30 cellular contexts compared by ENCODE assay signal in the genomic region with DNA sequence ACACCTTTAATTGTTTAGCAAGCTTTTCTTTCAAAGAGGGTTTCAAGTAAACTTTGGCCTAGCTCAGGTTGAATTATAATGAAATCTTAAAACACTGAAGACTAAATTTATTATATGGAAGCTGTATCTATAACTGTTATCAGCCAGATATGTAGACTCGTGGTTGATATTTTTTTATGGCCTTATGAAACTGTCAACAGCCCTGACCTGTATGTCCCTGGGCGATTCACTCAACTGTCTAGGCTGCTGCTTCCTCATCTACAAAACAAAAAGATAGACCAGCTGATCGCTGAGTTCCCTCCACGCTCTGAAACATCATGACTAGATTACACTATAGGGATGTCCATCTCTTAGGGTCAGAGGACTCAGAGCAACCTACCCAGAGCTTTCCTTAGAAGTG.
"Had no signal": no experiment of that assay in that cellular context is flagged by ENCODE, and none has a peak within 500 bp of the region (broad histone marks: within the 10 kb centered on the region; RNA-seq: fewer than 3 reads in every experiment).

No MANE protein-coding gene starts in this region.

- H3K9me3 Mint-ChIP-seq: activated B cell treated with CpG ODN at 0.5 μM for 24 hours; activated CD8-positive, alpha-beta T cell treated with anti-CD3 and anti-CD28 coated beads for 36 hours; activated T-cell treated with anti-CD3 and anti-CD28 coated beads, Interleukin-2, amount 50 U/mL, for 4 hours; activated T-helper 17 cell treated with anti-CD3 and anti-CD28 coated beads, Interleukin-2, amount 50 U/mL, for 72 hours; T-helper 2 cell treated with Interferon-gamma antibody and Interleukin-4, amounts not matched to agents 5 μg/mL and 100 μg/mL, for 36 hours had no signal

- H3K27me3 Mint-ChIP-seq: activated B cell treated with CpG ODN at 0.5 μM for 24 hours; activated CD8-positive, alpha-beta T cell treated with anti-CD3 and anti-CD28 coated beads for 36 hours; activated naive CD8-positive, alpha-beta T cell; activated T-helper 17 cell treated with anti-CD3 and anti-CD28 coated beads, Interleukin-2, amount 50 U/mL, for 72 hours; T-helper 17 cell had no signal

- H3K4me1 ChIP-seq: body of pancreas, esophagus squamous epithelium, gastroesophageal sphincter had no signal

- H3K4me3 ChIP-seq: body of pancreas, esophagus squamous epithelium, gastroesophageal sphincter had no signal

- H3K9me3 ChIP-seq: body of pancreas, esophagus squamous epithelium, gastroesophageal sphincter had no signal

- DNase-seq: activated B cell treated with CpG ODN at 0.5 μM for 24 hours; activated CD4-positive, alpha-beta T cell treated with anti-CD3 and anti-CD28 coated beads for 48 hours; activated CD4-positive, alpha-beta T cell treated with anti-CD3 and anti-CD28 coated beads, Interleukin-2, amount 50 U/mL, for 1 hour; activated CD4-positive, alpha-beta T cell treated with anti-CD3 and anti-CD28 coated beads, Interleukin-2, amount 50 U/mL, for 48 hours; activated CD8-positive, alpha-beta memory T cell treated with anti-CD3 and anti-CD28 coated beads for 24 hours; activated CD8-positive, alpha-beta T cell treated with anti-CD3 and anti-CD28 coated beads for 36 hours; activated effector memory CD4-positive, alpha-beta T cell treated with Interleukin-2 at 50 U/mL for 16 hours; activated gamma-delta T cell treated with Interleukin-2 at 50 U/mL for 16 hours; activated naive CD4-positive, alpha-beta T cell treated with anti-CD3 and anti-CD28 coated beads, Interleukin-2, amount 50 U/mL, for 16 hours; activated naive CD4-positive, alpha-beta T cell treated with Interleukin-2 at 50 U/mL for 16 hours; activated T-cell treated with anti-CD3 and anti-CD28 coated beads, Interleukin-2, amount 50 U/mL, for 4 hours; amniotic stem cell; anterior cingulate cortex; body of pancreas; caudate nucleus; cortex of kidney; dermis blood vessel endothelial cell; effector CD4-positive, alpha-beta T cell; esophagus squamous epithelium; foreskin melanocyte; T-helper 1 cell; T-helper 17 cell; T1000; WERI-Rb-1 had no signal

- H3K4me3 Mint-ChIP-seq: activated B cell treated with CpG ODN at 0.5 μM for 24 hours; activated CD8-positive, alpha-beta T cell treated with anti-CD3 and anti-CD28 coated beads for 36 hours; activated naive CD8-positive, alpha-beta T cell; activated T-cell treated with anti-CD3 and anti-CD28 coated beads, Interleukin-2, amount 50 U/mL, for 4 hours; activated T-helper 17 cell treated with anti-CD3 and anti-CD28 coated beads, Interleukin-2, amount 50 U/mL, for 72 hours; T-helper 17 cell; T-helper 2 cell treated with Interferon-gamma antibody and Interleukin-4, amounts not matched to agents 5 μg/mL and 100 μg/mL, for 36 hours had no signal

- H3K4me1 Mint-ChIP-seq: activated B cell treated with CpG ODN at 0.5 μM for 24 hours; activated T-helper 17 cell treated with anti-CD3 and anti-CD28 coated beads, Interleukin-2, amount 50 U/mL, for 72 hours; T-helper 17 cell had no signal

- H3K36me3 ChIP-seq: esophagus squamous epithelium, gastroesophageal sphincter, WERI-Rb-1 had no signal

- H3K27me3 ChIP-seq: body of pancreas, esophagus squamous epithelium, gastroesophageal sphincter had no signal

- H3K27ac ChIP-seq: body of pancreas, epithelial cell of prostate, esophagus squamous epithelium, gastroesophageal sphincter, WERI-Rb-1 had no signal

- H3K27ac Mint-ChIP-seq: activated B cell treated with CpG ODN at 0.5 μM for 24 hours; activated CD8-positive, alpha-beta T cell treated with anti-CD3 and anti-CD28 coated beads for 36 hours; activated naive CD8-positive, alpha-beta T cell; activated T-helper 17 cell treated with anti-CD3 and anti-CD28 coated beads, Interleukin-2, amount 50 U/mL, for 72 hours; T-helper 17 cell; T-helper 2 cell treated with Interferon-gamma antibody and Interleukin-4, amounts not matched to agents 5 μg/mL and 100 μg/mL, for 36 hours had no signal

- H3K36me3 Mint-ChIP-seq: activated naive CD8-positive, alpha-beta T cell had no signal

- ATAC-seq: activated CD4-positive, CD25-positive, alpha-beta regulatory T cell treated with anti-CD3 and anti-CD28 coated beads, Interleukin-2, amount 50 U/mL, for 24 hours; activated CD8-positive, alpha-beta T cell treated with anti-CD3 and anti-CD28 coated beads for 36 hours; activated T-cell treated with anti-CD3 and anti-CD28 coated beads, Interleukin-2, amount 50 U/mL, for 4 hours; activated T-helper 17 cell treated with anti-CD3 and anti-CD28 coated beads, Interleukin-2, amount 50 U/mL, for 72 hours; body of pancreas; T-helper 17 cell had no signal
